ENCODE assay signal across 7 cellular contexts in the genomic region with DNA sequence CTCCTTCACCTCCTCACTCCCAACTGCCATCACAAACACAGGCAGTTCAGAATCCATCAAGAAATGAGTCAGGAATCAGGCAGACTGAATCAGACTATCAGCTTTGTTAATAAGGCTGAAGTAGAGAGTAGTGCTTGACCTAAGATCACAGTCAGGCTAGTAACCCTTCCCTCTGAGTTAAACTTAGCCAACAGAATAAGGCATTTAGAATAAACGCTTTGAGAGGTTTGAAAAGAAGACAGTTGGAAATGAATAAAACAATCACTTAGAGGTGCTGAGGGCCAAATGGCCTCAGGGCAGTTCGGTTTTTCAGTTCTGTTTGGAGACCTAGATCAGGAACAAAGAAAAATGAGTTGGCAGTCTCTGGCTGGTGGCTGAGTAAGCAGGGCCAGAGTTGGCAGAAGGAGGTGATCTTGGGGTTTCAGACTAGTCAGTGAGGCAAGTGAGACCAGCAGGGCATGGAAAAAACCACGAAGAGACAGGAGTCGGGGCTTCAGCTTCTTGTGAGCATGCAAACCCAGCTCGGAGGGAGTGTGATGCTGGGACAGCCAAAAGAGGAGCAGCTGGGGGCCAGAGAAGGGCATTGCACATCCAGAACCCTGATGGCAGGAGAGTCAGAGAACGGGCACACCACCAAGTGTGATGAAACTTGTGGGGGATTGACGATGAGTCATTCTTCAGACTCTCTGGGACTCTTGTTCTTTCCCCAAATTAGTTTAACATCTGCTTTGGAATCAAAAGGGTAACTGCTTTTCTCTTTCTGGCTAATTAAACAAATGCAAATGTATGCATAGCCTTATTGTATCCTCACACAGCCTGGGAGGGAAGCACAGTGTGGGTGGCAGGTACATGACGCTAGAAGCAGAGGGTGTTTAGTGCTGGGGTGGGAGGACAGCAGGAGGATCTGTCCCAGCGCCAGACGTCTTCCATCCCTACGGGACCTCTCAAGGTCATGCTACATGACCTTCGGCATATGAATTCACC. TPM values are rescaled to one million over a fixed set of nuclear protein-coding genes. Genes with fewer than 3 reads are reported as not detected.
A peak's percentile ranks its signal among the peaks of the same experiment; 100 is the strongest.
DNase-seq lines count a peak whose midpoint lies in the region; ATAC-seq, FAIRE-seq and TF ChIP-seq lines count a peak whose summit lies in the region.

No MANE protein-coding gene starts in this region.

- H3K79me2 ChIP-seq in OCI-LY7 (ENCODE audit: insufficient read depth, low read depth, low read length) = no peaks in the 10 kb centered on the region

- H4K20me1 ChIP-seq in OCI-LY7 (ENCODE audit: insufficient read depth, low read length) = no peaks in the 10 kb centered on the region

- peak overlapping the region; percentile 73 for H3K4me3 Mint-ChIP-seq in HFFc6
- no peak overlapping the region for H3K4me3 Mint-ChIP-seq in effector memory CD8-positive, alpha-beta T cell

- H2BK5ac ChIP-seq in neuronal stem cell (ENCODE audit: low read length) = no peak overlapping the region

- POLR2A ChIA-PET in OCI-LY7 (lab: Charles Lee) = no interaction called here

- H3K9ac ChIP-seq in neuronal stem cell (ENCODE audit: low read depth, low read length, poor library complexity) = no peak overlapping the region

- H3K9me3 Mint-ChIP-seq in HFFc6 = no peaks in the 10 kb centered on the region
- H3K9me3 Mint-ChIP-seq in effector memory CD8-positive, alpha-beta T cell = no peaks in the 10 kb centered on the region

- BruUV-seq in OCI-LY7 (replicated peaks; lab: Mats Ljungman, UMichigan) = no TSS peak

- peaks cover 2 to 3% of the 10 kb centered on the region in 2 donors for H3K4me1 ChIP-seq in neuronal stem cell (ENCODE audit: control insufficient read depth in 2 of 2, insufficient read depth in 1 of 2, low read depth in 1 of 2, low read length in 2 of 2)
- no peaks in the 10 kb centered on the region for H3K4me1 ChIP-seq in OCI-LY7 (ENCODE audit: insufficient read depth, low read length, poor library complexity, severe bottlenecking)

- DNase-seq in GM12891 (ENCODE audit: insufficient read length, low spot score) (no peak), HFFc6 (peak; percentile 84), RCC 7860 (ENCODE audit: low spot score) (peak; percentile 66), neuronal stem cell (ENCODE audit: low spot score) (no peak), OCI-LY7 (ENCODE audit: low spot score) (no peak)
- DNase-seq in effector memory CD8-positive, alpha-beta T cell = no peak

- H3K4me2 ChIP-seq in neuronal stem cell (ENCODE audit: insufficient read depth, low read length, poor library complexity, severe bottlenecking) (no peak overlapping the region), OCI-LY7 (ENCODE audit: low read length) (no peak overlapping the region)

- CTCF ChIA-PET in OCI-LY7 (lab: Charles Lee; ENCODE audit: unreplicated experiment) = no interaction called here

- no peak overlapping the region for H3K14ac ChIP-seq in neuronal stem cell (ENCODE audit: low read length)

- H3K18ac ChIP-seq in neuronal stem cell (ENCODE audit: low read length) = no peak overlapping the region

- no peaks in the 10 kb centered on the region for H3K9me3 ChIP-seq in neuronal stem cell (replicated peaks in 1 of 2; ENCODE audit: control insufficient read depth in 2 of 2, insufficient read depth in 1 of 2, low read depth in 1 of 2, low read length in 2 of 2)
- H3K9me3 ChIP-seq in OCI-LY7 (ENCODE audit: low read length) = no peaks in the 10 kb centered on the region

- TF ChIP-seq CTCF in HFFc6 (IDR thresholded peaks at IDR 0.05) (no peak), OCI-LY7 (conservative IDR thresholded peaks at IDR 0.05; ENCODE audit: low read length) (no peak)

- H3K4me1 Mint-ChIP-seq in HFFc6 (ENCODE audit: low read depth) = peaks cover 50% of the 10 kb centered on the region
- peaks cover 0 to 7% of the 10 kb centered on the region in 2 donors for H3K4me1 Mint-ChIP-seq in effector memory CD8-positive, alpha-beta T cell (ENCODE audit: low read depth in 2 of 2)

- peak; percentile 89 for FAIRE-seq in GM12891 (lab: Jason Lieb, UNC)
- peak; percentile 60 for FAIRE-seq in RCC 7860 (lab: Jason Lieb, UNC)

- no peak overlapping the region for H3K4ac ChIP-seq in neuronal stem cell (ENCODE audit: low read length)

- no peak overlapping the region for H2BK120ac ChIP-seq in neuronal stem cell (ENCODE audit: low read depth, low read length)

- H3K23ac ChIP-seq in neuronal stem cell (ENCODE audit: low read depth, low read length, poor library complexity) = no peak overlapping the region

- no peaks in the 10 kb centered on the region for H3K79me1 ChIP-seq in neuronal stem cell (ENCODE audit: low read depth, low read length)

- peaks cover 4% of the 10 kb centered on the region for H3K27me3 Mint-ChIP-seq in HFFc6 (ENCODE audit: insufficient read depth)
- no peaks in the 10 kb centered on the region for H3K27me3 Mint-ChIP-seq in effector memory CD8-positive, alpha-beta T cell

- intact Hi-C loops in OCI-LY7 (cut with micrococcal nuclease; ENCODE audit: unreplicated experiment) = no loop called here

- peak overlapping the region; percentile 33 for H2AFZ ChIP-seq in neuronal stem cell (ENCODE audit: low read length)
- no peak overlapping the region for H2AFZ ChIP-seq in OCI-LY7 (ENCODE audit: low read length)

- H2BK12ac ChIP-seq in neuronal stem cell (ENCODE audit: low read length) = no peak overlapping the region

- no CpG with 5 or more reads among the region's 12 CpGs for WGBS in neuronal stem cell (ENCODE audit: extremely low coverage in 2 of 2, insufficient read length in 2 of 2, insufficient replicate concordance in 1 of 2), 2 donors

- H3K27ac Mint-ChIP-seq in HFFc6 = peak overlapping the region; percentile 90
- H3K27ac Mint-ChIP-seq in effector memory CD8-positive, alpha-beta T cell = peak overlapping the region; percentile 51 to 61

- no peak for ATAC-seq in effector memory CD8-positive, alpha-beta T cell (replicated peaks)
- no peak for ATAC-seq in HG03342 (IDR thresholded peaks at IDR 0.05; ENCODE audit: unreplicated experiment)

- no peaks in the 10 kb centered on the region for H3K36me3 Mint-ChIP-seq in HFFc6 (ENCODE audit: low read depth)
- peaks cover 2% of the 10 kb centered on the region for H3K36me3 Mint-ChIP-seq in effector memory CD8-positive, alpha-beta T cell (ENCODE audit: insufficient read depth)

- no peaks in the 10 kb centered on the region for H3K36me3 ChIP-seq in neuronal stem cell (replicated peaks in 1 of 2; ENCODE audit: control insufficient read depth in 2 of 2, insufficient read depth in 2 of 2, low read length in 2 of 2)
- H3K36me3 ChIP-seq in OCI-LY7 (ENCODE audit: insufficient read depth, low read length) = no peaks in the 10 kb centered on the region

- H2AK5ac ChIP-seq in neuronal stem cell (ENCODE audit: low read depth, low read length) = no peak overlapping the region

- no peak overlapping the region for H4K8ac ChIP-seq in neuronal stem cell (ENCODE audit: low read depth, low read length)

- TF ChIP-seq POLR2A in GM12891 (IDR thresholded peaks at IDR 0.05; ENCODE audit: low read depth, low read length) = no peak

- H3K27me3 ChIP-seq in neuronal stem cell (ENCODE audit: control insufficient read depth in 3 of 3, insufficient read depth in 3 of 3, low read depth in 1 of 3, low read length in 3 of 3) = peaks cover 0 to 18% (median 0%) of the 10 kb centered on the region in 3 experiments

- no peak overlapping the region for H4K91ac ChIP-seq in neuronal stem cell (ENCODE audit: low read depth, low read length, poor library complexity)

- no peak overlapping the region for H2BK15ac ChIP-seq in neuronal stem cell (ENCODE audit: low read length)

- H3K4me3 ChIP-seq in neuronal stem cell (ENCODE audit: low read length in 2 of 2) = no peak overlapping the region
- H3K4me3 ChIP-seq in OCI-LY7 (ENCODE audit: low read depth, low read length, poor library complexity, severe bottlenecking) = no peak overlapping the region

- H3K27ac ChIP-seq in neuronal stem cell (replicated peaks; ENCODE audit: low read length) (no peak overlapping the region), OCI-LY7 (ENCODE audit: low read depth, low read length, poor library complexity, severe bottlenecking) (no peak overlapping the region)

- no peaks in the 10 kb centered on the region for H3K9me2 ChIP-seq in OCI-LY7 (ENCODE audit: insufficient read depth, low read length)

TF ChIP-seq in GM12891, 5 proteins besides CTCF, POLR2A, EP300 and RAD21:
- TF ChIP-seq TAF1 (IDR thresholded peaks at IDR 0.05; ENCODE audit: low read depth, low read length) (no peak), POU2F2 (IDR thresholded peaks at IDR 0.05; ENCODE audit: low read depth, low read length) (peak; percentile 86; the same call in 1 of the 2 replicates), PAX5 (IDR thresholded peaks at IDR 0.05; ENCODE audit: insufficient read depth, low read length, severe bottlenecking) (no peak)

RNA-seq across cellular contexts. Expression of gene SPECC1, which starts 54.8 kb away (rescaled TPM):
- polyA plus RNA-seq in GM12891 (2012; ENCODE audit: low read depth, missing spikeins) = 25.5 TPM
- 10 to 100 TPM; 19.2 to 33.7 (median 29.4) TPM for total RNA-seq in HFFc6 (2021; fragmentation: NEBNext Ultra II Directional; extraction: Animal tissue kit (Norgen Biotek cat#: 25700))
- 39.4 TPM for polyA plus RNA-seq in neuronal stem cell (2013, experiment 1 of 2)
- polyA plus RNA-seq in neuronal stem cell (2013, experiment 2 of 2) = 40.3 TPM
- 0.47 and 0.64 TPM in 2 replicates for total RNA-seq in OCI-LY7 (2014; rRNA removed; shearing (Covaris generic))
- total RNA-seq in OCI-LY7 (2022) = 2.8 and 5.8 TPM in 2 replicates

Comparison
In these comparisons a context has a peak if more than half of its experiments do, and no peak if none do; other contexts are left out.
1. DNase-seq: peak in HFFc6 (single experiment) and RCC 7860 (single experiment); none in GM12891 (single experiment), effector memory CD8-positive, alpha-beta T cell (0 of 3), neuronal stem cell (single experiment) and OCI-LY7 (single experiment).